8 cellular contexts compared by ENCODE assay signal in genomic region chr1:38803647-38804046, GRCh38. TPM values are rescaled to one million over a fixed set of nuclear protein-coding genes. Genes with fewer than 3 reads are reported as not detected.
DNase-seq lines count a peak whose midpoint lies in the region; ATAC-seq, FAIRE-seq and TF ChIP-seq lines count a peak whose summit lies in the region.

No MANE protein-coding gene starts in this region.

- TF ChIP-seq RAD21 in A549 (conservative IDR thresholded peaks at IDR 0.05 in 1 of 2, IDR thresholded peaks at IDR 0.05 in 1 of 2) = no peak

- 28% methylated on average over 8 of the region's 8 CpGs for WGBS in A549 (ENCODE audit: missing lambda C conversion rate)

- no peak for TF ChIP-seq CTCF in A549 (IDR thresholded peaks at IDR 0.05)
- no peak for TF ChIP-seq CTCF in astrocyte of the spinal cord (IDR thresholded peaks at IDR 0.05; ENCODE audit: low read depth, low read length)

- H3K9me3 ChIP-seq in A549 = peaks cover 5% of the 10 kb centered on the region; the same call in 1 of the 3 replicates
- peaks cover 3% of the 10 kb centered on the region; the same call in 1 of the 2 replicates for H3K9me3 ChIP-seq in ES-I3 (ENCODE audit: control insufficient read depth, insufficient read depth, low read length)

- DNase-seq in A549 (ENCODE audit: low read depth in 1 of 2, low spot score in 1 of 2) (no peak), astrocyte of the spinal cord (ENCODE audit: low read depth, low spot score) (peak; percentile 13), kidney tubule cell (ENCODE audit: low spot score) (peak; percentile 6), RPMI8226 (no peak), DMS114 treated with DMSO at 0.1 percent for 48 hours (lab: John Stamatoyannopoulos, UW; ENCODE audit: unreplicated experiment) (no peak), NCI-H526 (lab: John Stamatoyannopoulos, UW) (no peak)

- TF ChIP-seq POLR2A in A549 (IDR thresholded peaks at IDR 0.05; ENCODE audit: low read length) = no peak

- CTCF ChIA-PET in A549 (lab: Yijun Ruan, JAX) = no interaction called here

- no peak overlapping the region for H3K27ac ChIP-seq in A549

- H3K4me1 ChIP-seq in A549 (no peaks in the 10 kb centered on the region), ES-I3 (ENCODE audit: insufficient read depth, low read length) (no peaks in the 10 kb centered on the region)

- TF ChIP-seq EP300 in A549 (IDR thresholded peaks at IDR 0.05) = no peak

- H3K36me3 ChIP-seq in ES-I3 (ENCODE audit: insufficient read depth, low read length) = no peaks in the 10 kb centered on the region

- POLR2A ChIA-PET in A549 (lab: Yijun Ruan, JAX) = no interaction called here

- H3K4me3 ChIP-seq in A549 (peak overlapping the region; percentile 40), astrocyte of the spinal cord (ENCODE audit: low read depth, low read length) (no peak overlapping the region)

- H3K9ac ChIP-seq in ES-I3 (ENCODE audit: low read depth, low read length) = peak overlapping the region; percentile 50; the same call in 1 of the 2 replicates

- in situ Hi-C loops in astrocyte of the spinal cord (cut with HindIII; ENCODE audit: low sequenced_read_pairs) = no loop called here

- no peak for FAIRE-seq in A549 (lab: Jason Lieb, UNC)

- peak overlapping the region; percentile 94 for H3K4me2 ChIP-seq in A549

- ATAC-seq in A549 = no peak
- ATAC-seq in HG03175 (IDR thresholded peaks at IDR 0.05; ENCODE audit: unreplicated experiment) = no peak

TF ChIP-seq in A549, 52 proteins besides CTCF, POLR2A, EP300 and RAD21:
- TF ChIP-seq ZNF302 (CRISPR knock-in tag; IDR thresholded peaks at IDR 0.05) (no peak), KDM5A (IDR thresholded peaks at IDR 0.05) (no peak), GATA3 (IDR thresholded peaks at IDR 0.05; ENCODE audit: borderline replicate concordance) (no peak), PBX3 (IDR thresholded peaks at IDR 0.05) (no peak), HES2 (IDR thresholded peaks at IDR 0.05) (no peak)
TF ChIP-seq in A549: peak in this region for 0.

RNA-seq across cellular contexts. Expression of gene RRAGC, which starts 55.9 kb away (rescaled TPM):
- polyA plus RNA-seq in A549 (2011; rRNA removed) (10.9 and 13.5 TPM in 2 replicates), A549 (2017; fragmentation: RNase III; extraction: RNeasy Plus Mini Kit Qiagen cat#74134 plus additional on column Dnase treatment) (14.1 to 18.0 TPM (median 16.3 TPM) in 3 replicates)
- 5.3 TPM in 2 replicates for polyA plus RNA-seq in A549 (2012; cell fraction: cytosol; rRNA removed)
- 1.4 and 2.5 TPM in 2 replicates for polyA plus RNA-seq in A549 (2012; cell fraction: nucleus; rRNA removed)
- polyA minus RNA-seq in A549 (2011; rRNA and poly(A)+ RNA removed) = 3.8 and 4.3 TPM in 2 replicates

Comparison
In these comparisons a context has a peak if more than half of its experiments do, and no peak if none do; other contexts are left out.
1. DNase-seq: peak in astrocyte of the spinal cord (single experiment) and kidney tubule cell (single experiment); none in A549 (0 of 2), RPMI8226 (single experiment), DMS114 treated with DMSO at 0.1 percent for 48 hours (single experiment) and NCI-H526 (0 of 2).